ENCODE assay signal across 15 cellular contexts in the genomic region with DNA sequence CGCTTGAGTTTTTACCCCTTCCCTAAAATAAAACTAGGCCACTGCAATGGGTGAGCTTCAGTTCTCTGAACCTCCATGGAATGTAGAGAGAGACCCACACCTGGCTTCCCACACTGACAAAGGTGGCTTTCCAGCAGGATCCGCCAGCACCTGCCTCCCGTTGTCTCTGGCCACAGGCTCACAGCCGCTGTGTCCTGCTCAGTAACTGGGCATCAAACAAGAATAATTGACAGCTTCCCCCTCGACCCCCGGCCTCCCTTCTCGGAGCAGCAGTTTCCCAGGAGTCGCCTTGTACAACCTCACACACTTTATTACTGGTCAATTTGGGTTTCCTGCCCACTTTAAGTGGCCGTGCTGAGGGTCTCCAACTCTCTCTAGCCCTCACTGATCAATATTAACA.
DNase-seq lines count a peak whose midpoint lies in the region; ATAC-seq and TF ChIP-seq lines count a peak whose summit lies in the region.
"Had no signal": no experiment of that assay in that cellular context is flagged by ENCODE, and none has a peak within 500 bp of the region (broad histone marks: within the 10 kb centered on the region; RNA-seq: fewer than 3 reads in every experiment).

No MANE protein-coding gene starts in this region.

- no peak for TF ChIP-seq EP300 in esophagus muscularis mucosa (IDR thresholded peaks at IDR 0.05)

- no peak overlapping the region for H3K4me2 ChIP-seq in GM23338
- no peak overlapping the region for H3K4me2 ChIP-seq in smooth muscle cell
- H3K4me2 ChIP-seq: BLaER1 had no signal

- H3K36me3 Mint-ChIP-seq in GM23338 (ENCODE audit: low read depth) = no peaks in the 10 kb centered on the region
- no peaks in the 10 kb centered on the region for H3K36me3 Mint-ChIP-seq in nephron progenitor cell (ENCODE audit: low read depth)
- H3K36me3 Mint-ChIP-seq: CD14-positive monocyte; CD4-positive, alpha-beta memory T cell had no signal

- H3K9me3 ChIP-seq in esophagus muscularis mucosa (no peaks in the 10 kb centered on the region), smooth muscle cell (replicated peaks; ENCODE audit: low read depth) (no peaks in the 10 kb centered on the region)
- H3K9me3 ChIP-seq: BLaER1 had no signal

- H2AFZ ChIP-seq in GM23338 = peak overlapping the region; percentile 85; the same call in 1 of the 2 replicates
- no peak overlapping the region for H2AFZ ChIP-seq in smooth muscle cell (ENCODE audit: low read depth)

- H3K27me3 Mint-ChIP-seq in GM23338 (ENCODE audit: insufficient read depth, low read depth, poor library complexity) (peaks cover 5% of the 10 kb centered on the region), nephron progenitor cell (ENCODE audit: low read depth, poor library complexity) (peaks cover 3% of the 10 kb centered on the region)

- no peaks in the 10 kb centered on the region for H3K27me3 ChIP-seq in GM23338 (ENCODE audit: insufficient read depth)
- H3K27me3 ChIP-seq in esophagus muscularis mucosa = no peaks in the 10 kb centered on the region
- H3K27me3 ChIP-seq in smooth muscle cell (ENCODE audit: low read depth) = no peaks in the 10 kb centered on the region
- H3K27me3 ChIP-seq: BLaER1 had no signal

- 0 out of 2 replicates have a peak, but pooled peaks cover 2% of the 10 kb centered on the region for H3K9me2 ChIP-seq in GM23338 (ENCODE audit: insufficient read depth)

- H3K4me3 Mint-ChIP-seq in GM23338 (no peak overlapping the region), nephron progenitor cell (no peak overlapping the region)
- H3K4me3 Mint-ChIP-seq: CD14-positive monocyte; CD4-positive, alpha-beta memory T cell had no signal

- H4K20me1 ChIP-seq in GM23338 (replicated peaks; ENCODE audit: insufficient read depth) = no peaks in the 10 kb centered on the region
- no peaks in the 10 kb centered on the region for H4K20me1 ChIP-seq in smooth muscle cell (ENCODE audit: low read depth)
- H4K20me1 ChIP-seq: BLaER1 had no signal

- H3K9ac ChIP-seq in smooth muscle cell (ENCODE audit: low read depth) = no peak overlapping the region
- H3K9ac ChIP-seq: BLaER1 had no signal

- H3K79me2 ChIP-seq in GM23338 (replicated peaks; ENCODE audit: insufficient read depth) (no peaks in the 10 kb centered on the region), smooth muscle cell (ENCODE audit: low read depth) (no peaks in the 10 kb centered on the region)

- no peak for TF ChIP-seq POLR2A in esophagus muscularis mucosa (IDR thresholded peaks at IDR 0.05; ENCODE audit: low read depth)

- H3K4me1 Mint-ChIP-seq in GM23338 (peaks cover 39% of the 10 kb centered on the region), nephron progenitor cell (peaks cover 50% of the 10 kb centered on the region)
- H3K4me1 Mint-ChIP-seq: CD14-positive monocyte; CD4-positive, alpha-beta memory T cell had no signal

- H3K27ac ChIP-seq in GM23338 (ENCODE audit: low read depth) = no peak overlapping the region
- no peak overlapping the region for H3K27ac ChIP-seq in esophagus muscularis mucosa (replicated peaks in 1 of 4)
- H3K27ac ChIP-seq in smooth muscle cell (ENCODE audit: low read depth) = no peak overlapping the region
- H3K27ac ChIP-seq: BLaER1 had no signal

- DNase-seq in GM23338 (ENCODE audit: low spot score) (peak; percentile 12), esophagus muscularis mucosa (ENCODE audit: extremely low spot score) (peak; percentile 86), nephron progenitor cell (peak; percentile 21), retina (peak; percentile 51), smooth muscle cell (lab: John Stamatoyannopoulos, UW; ENCODE audit: unreplicated experiment) (no peak), NCI-H510A treated with DMSO at 0.1 percent for 48 hours (lab: John Stamatoyannopoulos, UW) (no peak)
- DNase-seq: 8988T; CD4-positive, alpha-beta memory T cell; DMS153; DMS79; GDM1; HCEC 1CT had no signal

- no peaks in the 10 kb centered on the region for H3F3A ChIP-seq in GM23338 (replicated peaks; ENCODE audit: low read depth)
- H3F3A ChIP-seq in smooth muscle cell (ENCODE audit: low read depth) = no peaks in the 10 kb centered on the region

- peaks cover 20% of the 10 kb centered on the region for H3K4me1 ChIP-seq in GM23338 (ENCODE audit: insufficient read depth)
- peaks cover 0 to 20% (median 17%) of the 10 kb centered on the region in 4 donors for H3K4me1 ChIP-seq in esophagus muscularis mucosa
- no peaks in the 10 kb centered on the region for H3K4me1 ChIP-seq in smooth muscle cell (ENCODE audit: low read depth)
- H3K4me1 ChIP-seq: BLaER1 had no signal

- H3K4me3 ChIP-seq in GM23338 = no peak overlapping the region
- H3K4me3 ChIP-seq in esophagus muscularis mucosa = no peak overlapping the region
- H3K4me3 ChIP-seq in smooth muscle cell = no peak overlapping the region
- H3K4me3 ChIP-seq: BLaER1 had no signal

- no peaks in the 10 kb centered on the region for H3K36me3 ChIP-seq in GM23338 (ENCODE audit: insufficient read depth)
- H3K36me3 ChIP-seq in esophagus muscularis mucosa = no peaks in the 10 kb centered on the region
- H3K36me3 ChIP-seq in smooth muscle cell (ENCODE audit: low read depth) = no peaks in the 10 kb centered on the region
- H3K36me3 ChIP-seq: BLaER1 had no signal

- intact Hi-C loops in esophagus muscularis mucosa (cut with DNase I) = no loop called here

- 81% methylated on average over 9 of the region's 9 CpGs for WGBS in esophagus muscularis mucosa
- 86% methylated on average over 9 of the region's 9 CpGs for WGBS in smooth muscle cell (ENCODE audit: low lambda C conversion rate)

- H3K27ac Mint-ChIP-seq in GM23338 = no peak overlapping the region; the same call in 1 of the 2 replicates
- H3K27ac Mint-ChIP-seq in nephron progenitor cell = peak overlapping the region; percentile 8
- H3K27ac Mint-ChIP-seq: CD14-positive monocyte; CD4-positive, alpha-beta memory T cell had no signal

- ATAC-seq in GM23338 = no peak
- ATAC-seq in GM21390 (IDR thresholded peaks at IDR 0.05; ENCODE audit: unreplicated experiment) = no peak

- H3K9me3 Mint-ChIP-seq in GM23338 = no peaks in the 10 kb centered on the region; the same call in 2 of the 3 replicates
- peaks cover 7% of the 10 kb centered on the region for H3K9me3 Mint-ChIP-seq in nephron progenitor cell

- no peak for TF ChIP-seq CTCF in GM23338 (conservative IDR thresholded peaks at IDR 0.05; ENCODE audit: low read depth in 2 of 2)
- no peak for TF ChIP-seq CTCF in esophagus muscularis mucosa (IDR thresholded peaks at IDR 0.05)
- TF ChIP-seq CTCF in nephron progenitor cell (IDR thresholded peaks at IDR 0.05) = no peak
- no peak for TF ChIP-seq CTCF in smooth muscle cell (IDR thresholded peaks at IDR 0.05; ENCODE audit: borderline replicate concordance, insufficient read depth, poor library complexity, severe bottlenecking)

TF ChIP-seq in GM23338, 12 proteins besides CTCF, POLR2A, EP300 and RAD21 (continues in another document):
- TF ChIP-seq ZNF331 (CRISPR knock-in tag; IDR thresholded peaks at IDR 0.05; ENCODE audit: low read depth) (no peak), NANOG (IDR thresholded peaks at IDR 0.05; ENCODE audit: borderline replicate concordance) (no peak), JUNB (IDR thresholded peaks at IDR 0.05; ENCODE audit: unreplicated experiment) (no peak), EZH2phosphoT487 (IDR thresholded peaks at IDR 0.05; ENCODE audit: unreplicated experiment) (no peak), ETS1 (IDR thresholded peaks at IDR 0.05) (no peak), STAT1 (IDR thresholded peaks at IDR 0.05; ENCODE audit: unreplicated experiment) (no peak), ZNF114 (CRISPR knock-in tag; IDR thresholded peaks at IDR 0.05) (no peak), POLR2AphosphoS5 (IDR thresholded peaks at IDR 0.05; ENCODE audit: low read depth) (no peak), CREB1 (CRISPR knock-in tag; IDR thresholded peaks at IDR 0.05; ENCODE audit: low read depth) (no peak), EZH2 (IDR thresholded peaks at IDR 0.05; ENCODE audit: low read depth, unreplicated experiment) (no peak)

Comparison
In these comparisons a context has a peak if more than half of its experiments do, and no peak if none do; other contexts are left out.
1. DNase-seq: peak in GM23338 (single experiment), esophagus muscularis mucosa (single experiment), nephron progenitor cell (single experiment) and retina (single experiment); none in smooth muscle cell (single experiment) and NCI-H510A treated with DMSO at 0.1 percent for 48 hours (single experiment).